Comparison of ENCODE assay signal across 9 cellular contexts in the genomic region with DNA sequence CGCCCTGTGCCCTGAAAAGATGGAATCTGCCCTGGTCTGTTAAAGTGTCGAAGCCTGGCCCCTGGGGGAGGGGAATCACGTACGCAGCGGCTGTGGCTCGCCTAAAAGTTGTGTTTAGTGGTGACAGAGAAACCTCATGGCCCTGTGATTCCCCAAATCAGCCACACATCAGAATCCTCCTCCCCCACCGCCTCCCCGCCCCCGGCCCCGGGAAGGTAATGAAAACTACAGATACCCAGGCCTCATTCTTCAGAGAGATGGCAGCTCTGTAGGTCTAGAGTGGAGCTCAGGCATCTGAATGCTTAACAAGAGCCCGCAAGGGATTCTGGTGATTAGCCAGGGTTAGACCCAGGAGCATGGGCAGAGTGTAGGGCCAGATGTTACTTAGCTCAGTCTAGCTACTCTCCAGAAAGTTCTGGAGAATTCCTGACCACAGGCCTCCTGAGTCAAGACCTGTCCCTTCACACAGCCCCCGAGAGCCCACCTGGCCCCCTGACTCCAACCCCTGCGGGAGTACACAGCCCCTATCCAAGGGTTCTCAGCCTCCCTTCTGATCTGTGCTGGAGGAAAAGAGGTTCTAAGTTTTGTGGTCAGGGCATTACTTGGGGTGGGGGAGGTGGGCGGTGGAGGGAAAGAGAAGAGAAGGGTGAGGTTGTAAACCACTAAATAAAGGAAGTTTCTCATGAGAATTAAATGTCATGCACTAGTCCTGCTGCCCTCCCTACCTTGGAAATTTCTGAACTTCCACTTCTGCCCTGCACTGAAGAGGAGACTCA.
DNase-seq lines count a peak whose midpoint lies in the region; ATAC-seq and TF ChIP-seq lines count a peak whose summit lies in the region.
"Had no signal": no experiment of that assay in that cellular context is flagged by ENCODE, and none has a peak within 500 bp of the region (broad histone marks: within the 10 kb centered on the region; RNA-seq: fewer than 3 reads in every experiment).

No MANE protein-coding gene starts in this region.

- H3K27ac ChIP-seq in DOHH2 (ENCODE audit: low read depth, low read length) (no peak overlapping the region), SJSA1 (no peak overlapping the region), lower lobe of right lung (peak overlapping the region; percentile 88)
- H3K27ac ChIP-seq: parathyroid adenoma had no signal

- peak overlapping the region; percentile 64 for H3K4me2 ChIP-seq in DOHH2 (ENCODE audit: low read length)

- H3K27ac Mint-ChIP-seq in activated naive CD4-positive, alpha-beta T cell treated with anti-CD3 and anti-CD28 coated beads, Interleukin-2, amount 50 U/mL, for 72 hours = peak overlapping the region; percentile 92 to 96

- H3K9me3 ChIP-seq in DOHH2 (ENCODE audit: control insufficient read depth, insufficient read depth, low read length) = no peaks in the 10 kb centered on the region
- no peaks in the 10 kb centered on the region for H3K9me3 ChIP-seq in SJSA1 (replicated peaks)
- no peaks in the 10 kb centered on the region for H3K9me3 ChIP-seq in lower lobe of right lung

- CTCF ChIA-PET in HEK293T (lab: Yijun Ruan, JAX) = interaction anchor here (0.5 kb wide), 1 partner anchor 663 kb away, joined by 6 read pairs; no protein-coding TSS in a partner anchor

- peaks cover 5 to 26% of the 10 kb centered on the region in 2 donors for H3K36me3 Mint-ChIP-seq in activated naive CD4-positive, alpha-beta T cell treated with anti-CD3 and anti-CD28 coated beads, Interleukin-2, amount 50 U/mL, for 72 hours

- H3K36me3 ChIP-seq in DOHH2 (ENCODE audit: control insufficient read depth, low read length) (no peaks in the 10 kb centered on the region), SJSA1 (no peaks in the 10 kb centered on the region), lower lobe of right lung (no peaks in the 10 kb centered on the region)

- DNase-seq in SJSA1 (ENCODE audit: low read depth in 1 of 2, low spot score in 2 of 2) (no peak), lower lobe of right lung (no peak), NCI-H345 (lab: John Stamatoyannopoulos, UW) (no peak), HEK293T (ENCODE audit: extremely low spot score) (no peak)
- peak; percentile 46 to 81 for DNase-seq in activated naive CD4-positive, alpha-beta T cell treated with anti-CD3 and anti-CD28 coated beads, Interleukin-2, amount 50 U/mL, for 72 hours (ENCODE audit: low spot score in 2 of 2)
- DNase-seq in stimulated activated CD8-positive, alpha-beta memory T cell treated with anti-CD3 and anti-CD28 coated beads, Interleukin-4, amount 100 ng/mL, for 48 hours = peak; percentile 79

- H3K4me3 ChIP-seq in DOHH2 (ENCODE audit: low read length) (peak overlapping the region; percentile 68), SJSA1 (peak overlapping the region; percentile 46), lower lobe of right lung (peak overlapping the region; percentile 59)

- intact Hi-C loops in lower lobe of right lung (cut with DNase I) = no loop called here

- POLR2A ChIA-PET in HEK293T (lab: Yijun Ruan, JAX) = no interaction called here

- peaks cover 10% of the 10 kb centered on the region; the same call in 1 of the 2 replicates for H3F3A ChIP-seq in DOHH2 (ENCODE audit: control insufficient read depth, insufficient read depth)

- peaks cover 39% of the 10 kb centered on the region for H3K4me1 ChIP-seq in DOHH2 (ENCODE audit: control insufficient read depth, low read length)
- H3K4me1 ChIP-seq in SJSA1 (replicated peaks) = peaks cover 9% of the 10 kb centered on the region
- H3K4me1 ChIP-seq in lower lobe of right lung = peaks cover 65% of the 10 kb centered on the region
- H3K4me1 ChIP-seq: parathyroid adenoma had no signal

- H3K27me3 ChIP-seq in DOHH2 (ENCODE audit: control insufficient read depth, low read length) (no peaks in the 10 kb centered on the region; the same call in 1 of the 2 replicates), SJSA1 (replicated peaks) (no peaks in the 10 kb centered on the region), lower lobe of right lung (ENCODE audit: low read depth) (no peaks in the 10 kb centered on the region)

- peaks cover 0 to 4% of the 10 kb centered on the region in 2 donors for H3K9me3 Mint-ChIP-seq in activated naive CD4-positive, alpha-beta T cell treated with anti-CD3 and anti-CD28 coated beads, Interleukin-2, amount 50 U/mL, for 72 hours

- no peaks in the 10 kb centered on the region for H3K79me2 ChIP-seq in DOHH2 (ENCODE audit: control insufficient read depth, low read length)
- H3K79me2 ChIP-seq: parathyroid adenoma had no signal

- no peak for TF ChIP-seq CTCF in DOHH2 (IDR thresholded peaks at IDR 0.05; ENCODE audit: low read depth, low read length, poor library complexity, severe bottlenecking)
- no peak for TF ChIP-seq CTCF in lower lobe of right lung (IDR thresholded peaks at IDR 0.05)

- H4K20me1 ChIP-seq in DOHH2 (ENCODE audit: control insufficient read depth, insufficient read depth, low read depth, low read length) = no peaks in the 10 kb centered on the region

- ATAC-seq in HG02588 (IDR thresholded peaks at IDR 0.05; ENCODE audit: unreplicated experiment) (peak; percentile 34), lower lobe of right lung (peak; percentile 5 to 12)
- peak; percentile 76 to 85 for ATAC-seq in activated naive CD4-positive, alpha-beta T cell treated with anti-CD3 and anti-CD28 coated beads, Interleukin-2, amount 50 U/mL, for 72 hours

- no peaks in the 10 kb centered on the region for H3K9me2 ChIP-seq in DOHH2 (replicated peaks; ENCODE audit: control insufficient read depth, low read length)

TF ChIP-seq in HEK293T, 16 proteins besides CTCF, POLR2A, EP300 and RAD21:
- TF ChIP-seq SUZ12 (IDR thresholded peaks at IDR 0.05) (no peak), HDGF (IDR thresholded peaks at IDR 0.05; ENCODE audit: borderline replicate concordance) (no peak), FOXA1 (IDR thresholded peaks at IDR 0.05) (no peak), ELF4 (IDR thresholded peaks at IDR 0.05) (no peak), L3MBTL2 (conservative IDR thresholded peaks at IDR 0.05) (no peak), ARNT (IDR thresholded peaks at IDR 0.05) (no peak), FOXK2 (IDR thresholded peaks at IDR 0.05) (no peak), CTBP1 (IDR thresholded peaks at IDR 0.05; ENCODE audit: borderline replicate concordance) (no peak), ZNF384 (IDR thresholded peaks at IDR 0.05) (no peak), FOXM1 (IDR thresholded peaks at IDR 0.05; ENCODE audit: borderline replicate concordance) (no peak), TARDBP (IDR thresholded peaks at IDR 0.05) (no peak), NFRKB (IDR thresholded peaks at IDR 0.05) (no peak), BHLHE40 (IDR thresholded peaks at IDR 0.05; ENCODE audit: borderline replicate concordance) (no peak), SP1 (IDR thresholded peaks at IDR 0.05) (no peak), PKNOX1 (IDR thresholded peaks at IDR 0.05) (no peak), LEF1 (IDR thresholded peaks at IDR 0.05; ENCODE audit: borderline replicate concordance) (no peak)

Comparison
In these comparisons a context has a peak if more than half of its experiments do, and no peak if none do; other contexts are left out.
1. ATAC-seq: peak in every context shown above with its lines; median percentile 80 in activated naive CD4-positive, alpha-beta T cell treated with anti-CD3 and anti-CD28 coated beads, Interleukin-2, amount 50 U/mL, for 72 hours; 34 in HG02588; 8 in lower lobe of right lung.
2. DNase-seq: peak in activated naive CD4-positive, alpha-beta T cell treated with anti-CD3 and anti-CD28 coated beads, Interleukin-2, amount 50 U/mL, for 72 hours (2 of 2) and stimulated activated CD8-positive, alpha-beta memory T cell treated with anti-CD3 and anti-CD28 coated beads, Interleukin-4, amount 100 ng/mL, for 48 hours (single experiment); none in SJSA1 (0 of 2), lower lobe of right lung (single experiment), NCI-H345 (single experiment) and HEK293T (single experiment).
3. Peak in every context shown above with its lines, with median percentiles within 50 percentile points of each other: H3K4me3 ChIP-seq.